In genomic region chr3:86895202-86895601, GRCh38 we compare ENCODE assay signal across 23 cellular contexts.
DNase-seq lines count a peak whose midpoint lies in the region; TF ChIP-seq lines count a peak whose summit lies in the region.
"Had no signal": no experiment of that assay in that cellular context is flagged by ENCODE, and none has a peak within 500 bp of the region (broad histone marks: within the 10 kb centered on the region; RNA-seq: fewer than 3 reads in every experiment).

No MANE protein-coding gene starts in this region.

- TF ChIP-seq CTCF in mammary epithelial cell (conservative IDR thresholded peaks at IDR 0.05 in 1 of 2, IDR thresholded peaks at IDR 0.05 in 1 of 2; ENCODE audit: extremely low read depth in 1 of 2, insufficient read depth in 1 of 2, low read depth in 1 of 2, low read length in 2 of 2) (no peak), MCF 10A (IDR thresholded peaks at IDR 0.05; ENCODE audit: unreplicated experiment) (no peak), mesothelial cell of epicardium (IDR thresholded peaks at IDR 0.05; ENCODE audit: unreplicated experiment) (no peak), glutamatergic neuron (IDR thresholded peaks at IDR 0.05; ENCODE audit: partially characterized antibody, unreplicated experiment) (no peak)

- dilution Hi-C loops in mammary epithelial cell (cut with HindIII; ENCODE audit: low sequenced_read_pairs), result no loop called here

- no peak overlapping the region for H3K27ac ChIP-seq in mammary epithelial cell (ENCODE audit: insufficient read depth, low read depth, low read length)
- no peak overlapping the region for H3K27ac ChIP-seq in caudate nucleus (ENCODE audit: low read depth, low read length)
- H3K27ac ChIP-seq: 22Rv1, SJCRH30 had no signal

- intact Hi-C loops in mammary epithelial cell (cut with micrococcal nuclease), result no loop called here
- intact Hi-C loops in MCF 10A (cut with micrococcal nuclease), result no loop called here

- no peaks in the 10 kb centered on the region for H3K9me3 Mint-ChIP-seq in MCF 10A (ENCODE audit: unreplicated experiment)
- no peaks in the 10 kb centered on the region for H3K9me3 Mint-ChIP-seq in mesothelial cell of epicardium
- H3K9me3 Mint-ChIP-seq in glutamatergic neuron (ENCODE audit: unreplicated experiment), result no peaks in the 10 kb centered on the region
- H3K9me3 Mint-ChIP-seq: GM23338, H9, HFFc6 had no signal

- no peak overlapping the region for H3K4me3 ChIP-seq in mammary epithelial cell (replicated peaks in 1 of 3; ENCODE audit: insufficient read depth in 1 of 3, low read depth in 2 of 3, low read length in 3 of 3)
- no peak overlapping the region for H3K4me3 ChIP-seq in adipocyte (ENCODE audit: low read length)
- H3K4me3 ChIP-seq: GM12878, GM23338, MG63, SJCRH30 had no signal

- H3K27me3 Mint-ChIP-seq in MCF 10A (ENCODE audit: insufficient read depth, unreplicated experiment) (no peaks in the 10 kb centered on the region), mesothelial cell of epicardium (ENCODE audit: low read depth) (no peaks in the 10 kb centered on the region), glutamatergic neuron (ENCODE audit: unreplicated experiment) (no peaks in the 10 kb centered on the region)
- H3K27me3 Mint-ChIP-seq: CD4-positive, CD25-positive, alpha-beta regulatory T cell had no signal

- 95% methylated on average over 1 of the region's 1 CpG for WGBS in mammary epithelial cell (ENCODE audit: low coverage, missing lambda C conversion rate)

- CTCF ChIA-PET in mammary epithelial cell (lab: Charles Lee; ENCODE audit: low non-redundant PET), result no interaction called here
- CTCF ChIA-PET in MCF 10A (lab: Yijun Ruan, JAX), result interaction anchor here (0.6 kb wide), 1 partner anchor 60 kb away, joined by 5 read pairs; no protein-coding TSS in a partner anchor

- H3K4me1 Mint-ChIP-seq in MCF 10A (ENCODE audit: insufficient read depth, unreplicated experiment) (no peaks in the 10 kb centered on the region), mesothelial cell of epicardium (no peaks in the 10 kb centered on the region), glutamatergic neuron (ENCODE audit: low read depth, unreplicated experiment) (peaks cover 3% of the 10 kb centered on the region)

- H3K4me1 ChIP-seq in mammary epithelial cell (ENCODE audit: insufficient read depth, low read length) (no peaks in the 10 kb centered on the region), adipocyte (ENCODE audit: control insufficient read depth, insufficient read depth, low read length) (no peaks in the 10 kb centered on the region)

- no peak overlapping the region for H3K4me3 Mint-ChIP-seq in MCF 10A (ENCODE audit: unreplicated experiment)
- no peak overlapping the region for H3K4me3 Mint-ChIP-seq in mesothelial cell of epicardium
- H3K4me3 Mint-ChIP-seq in glutamatergic neuron (ENCODE audit: unreplicated experiment), result no peak overlapping the region
- H3K4me3 Mint-ChIP-seq: CD4-positive, CD25-positive, alpha-beta regulatory T cell; GM23338; H9; HFFc6 had no signal

- DNase-seq in mammary epithelial cell (peak; percentile 17), MCF 10A (ENCODE audit: unreplicated experiment) (no peak), adipocyte (ENCODE audit: low read depth) (peak; percentile 6), fibroblast of peridontal ligament (ENCODE audit: extremely low read depth) (peak; percentile 30), SHP77 (lab: John Stamatoyannopoulos, UW) (no peak), mesothelial cell of epicardium (ENCODE audit: low spot score in 2 of 2, unreplicated experiment in 2 of 2) (no peak), glutamatergic neuron (no peak), caudate nucleus (lab: John Stamatoyannopoulos, UW) (no peak)
- DNase-seq: CD4-positive, CD25-positive, alpha-beta regulatory T cell; H9; HFFc6; Karpas-422; MG63; NCI-H1105 treated with DMSO at 0.1 percent for 48 hours; NCI-H146; NCI-H1930; NCI-H446; NCI-H524 treated with DMSO at 0.1 percent for 48 hours; NCI-H774; SJCRH30 had no signal

- no peaks in the 10 kb centered on the region for H3K79me2 ChIP-seq in mammary epithelial cell (ENCODE audit: insufficient read depth, low read length)

- H3K36me3 ChIP-seq in mammary epithelial cell (ENCODE audit: insufficient read depth, low read length) (no peaks in the 10 kb centered on the region), adipocyte (ENCODE audit: control insufficient read depth, insufficient read depth, low read length, severe bottlenecking) (no peaks in the 10 kb centered on the region)
- H3K36me3 ChIP-seq: MG63, SJCRH30 had no signal

- H2AFZ ChIP-seq in mammary epithelial cell (ENCODE audit: low read depth, low read length), result no peak overlapping the region
- H2AFZ ChIP-seq: GM23338 had no signal

- H4K20me1 ChIP-seq in mammary epithelial cell (ENCODE audit: insufficient read depth, low read length), result no peaks in the 10 kb centered on the region

- H3K9me3 ChIP-seq in mammary epithelial cell (replicated peaks; ENCODE audit: insufficient read depth, low read length) (no peaks in the 10 kb centered on the region), adipocyte (ENCODE audit: control insufficient read depth, low read length) (no peaks in the 10 kb centered on the region)
- H3K9me3 ChIP-seq: MG63, SJCRH30 had no signal

- H3K27ac Mint-ChIP-seq in MCF 10A (ENCODE audit: low read depth, unreplicated experiment) (no peak overlapping the region), mesothelial cell of epicardium (no peak overlapping the region), glutamatergic neuron (ENCODE audit: unreplicated experiment) (no peak overlapping the region)
- H3K27ac Mint-ChIP-seq: CD4-positive, CD25-positive, alpha-beta regulatory T cell; H9; HFFc6 had no signal

- no peak overlapping the region for H3K9ac ChIP-seq in mammary epithelial cell (ENCODE audit: insufficient read depth, low read length)
- H3K9ac ChIP-seq in adipocyte (ENCODE audit: low read length), result no peak overlapping the region

- in situ Hi-C loops in mammary epithelial cell (cut with MboI; ENCODE audit: low sequenced_read_pairs in 2 of 2), result no loop called here

- H3K36me3 Mint-ChIP-seq in MCF 10A (ENCODE audit: insufficient read depth, unreplicated experiment), result no peaks in the 10 kb centered on the region
- H3K36me3 Mint-ChIP-seq in mesothelial cell of epicardium, result no peaks in the 10 kb centered on the region
- H3K36me3 Mint-ChIP-seq in glutamatergic neuron (ENCODE audit: unreplicated experiment), result no peaks in the 10 kb centered on the region
- H3K36me3 Mint-ChIP-seq: CD4-positive, CD25-positive, alpha-beta regulatory T cell had no signal

- no peak overlapping the region for H3K4me2 ChIP-seq in mammary epithelial cell (ENCODE audit: insufficient read depth, low read depth, low read length)
- H3K4me2 ChIP-seq: GM23338 had no signal

- POLR2A ChIA-PET in MCF 10A (lab: Yijun Ruan, JAX), result interaction anchor here (0.6 kb wide), 1 partner anchor 13 kb away, joined by 3 read pairs; no protein-coding TSS in a partner anchor

- BruUV-seq in mammary epithelial cell (replicated peaks; lab: Mats Ljungman, UMichigan) (no TSS peak), MCF 10A (replicated peaks; lab: Mats Ljungman, UMichigan) (no TSS peak)

- no peaks in the 10 kb centered on the region for H3K27me3 ChIP-seq in mammary epithelial cell (ENCODE audit: insufficient read depth, low read length)
- no peaks in the 10 kb centered on the region for H3K27me3 ChIP-seq in adipocyte (replicated peaks; ENCODE audit: control insufficient read depth, insufficient read depth, low read length)
- H3K27me3 ChIP-seq: MG63, SJCRH30 had no signal

Comparison
In these comparisons a context has a peak if more than half of its experiments do, and no peak if none do; other contexts are left out.
1. DNase-seq: peak in mammary epithelial cell (single experiment), adipocyte (single experiment) and fibroblast of peridontal ligament (single experiment); none in MCF 10A (single experiment), SHP77 (0 of 2), mesothelial cell of epicardium (0 of 2), glutamatergic neuron (single experiment) and caudate nucleus (0 of 61).